13 cellular contexts compared by ENCODE assay signal in genomic region chr3:170360476-170360875, GRCh38. TPM values are rescaled to one million over a fixed set of nuclear protein-coding genes. Genes with fewer than 3 reads are reported as not detected.
DNase-seq lines count a peak whose midpoint lies in the region; ATAC-seq and TF ChIP-seq lines count a peak whose summit lies in the region.
"Had no signal": no experiment of that assay in that cellular context is flagged by ENCODE, and none has a peak within 500 bp of the region (broad histone marks: within the 10 kb centered on the region; RNA-seq: fewer than 3 reads in every experiment).

No MANE protein-coding gene starts in this region.

- H3K27me3 ChIP-seq in ascending aorta = no peaks in the 10 kb centered on the region
- H3K27me3 ChIP-seq in iPS-18a (ENCODE audit: control insufficient read depth, insufficient read depth, low read length) = no peaks in the 10 kb centered on the region

- H3K27ac ChIP-seq in ascending aorta (no peak overlapping the region), iPS-18a (ENCODE audit: low read length) (no peak overlapping the region)
- H3K27ac ChIP-seq: VCaP had no signal

- peak overlapping the region; percentile 34 for H3K4me3 Mint-ChIP-seq in T-helper 2 cell treated with Interferon-gamma antibody and Interleukin-4, amounts not matched to agents 5 μg/mL and 100 μg/mL, for 36 hours
- H3K4me3 Mint-ChIP-seq in stimulated activated naive B cell treated with anti-CD40 and anti-IgM and Interleukin-4, amounts not matched to agents 10 μg/mL and 1 μg/mL and 100 μg/mL, for 72 hours = peak overlapping the region; percentile 6 to 39

- intact Hi-C loops in ascending aorta (cut with DNase I) = no loop called here

- no peak overlapping the region for H3K27ac Mint-ChIP-seq in T-helper 2 cell treated with Interferon-gamma antibody and Interleukin-4, amounts not matched to agents 5 μg/mL and 100 μg/mL, for 36 hours
- no peak overlapping the region for H3K27ac Mint-ChIP-seq in stimulated activated naive B cell treated with anti-CD40 and anti-IgM and Interleukin-4, amounts not matched to agents 10 μg/mL and 1 μg/mL and 100 μg/mL, for 72 hours

- H3K27me3 Mint-ChIP-seq in T-helper 2 cell treated with Interferon-gamma antibody and Interleukin-4, amounts not matched to agents 5 μg/mL and 100 μg/mL, for 36 hours (ENCODE audit: low read depth) = no peaks in the 10 kb centered on the region
- H3K27me3 Mint-ChIP-seq in stimulated activated naive B cell treated with anti-CD40 and anti-IgM and Interleukin-4, amounts not matched to agents 10 μg/mL and 1 μg/mL and 100 μg/mL, for 72 hours = no peaks in the 10 kb centered on the region

- H3K9ac ChIP-seq in iPS-18a (ENCODE audit: low read length) = no peak overlapping the region

- no peak for ATAC-seq in stimulated activated naive B cell treated with anti-CD40 and anti-IgM and Interleukin-4, amounts not matched to agents 10 μg/mL and 1 μg/mL and 100 μg/mL, for 72 hours (replicated peaks)
- ATAC-seq in HG02588 (IDR thresholded peaks at IDR 0.05; ENCODE audit: unreplicated experiment) = no peak

- no peak for TF ChIP-seq CTCF in ascending aorta (IDR thresholded peaks at IDR 0.05)

- no peaks in the 10 kb centered on the region for H3K9me3 ChIP-seq in ascending aorta
- no peaks in the 10 kb centered on the region for H3K9me3 ChIP-seq in iPS-18a (ENCODE audit: control insufficient read depth, low read depth, low read length)

- peaks cover 27% of the 10 kb centered on the region for H3K4me1 Mint-ChIP-seq in T-helper 2 cell treated with Interferon-gamma antibody and Interleukin-4, amounts not matched to agents 5 μg/mL and 100 μg/mL, for 36 hours (ENCODE audit: low read depth)
- peaks cover 33 to 73% of the 10 kb centered on the region in 2 donors for H3K4me1 Mint-ChIP-seq in stimulated activated naive B cell treated with anti-CD40 and anti-IgM and Interleukin-4, amounts not matched to agents 10 μg/mL and 1 μg/mL and 100 μg/mL, for 72 hours

- peaks cover 16 to 22% of the 10 kb centered on the region in 2 donors for H3K4me1 ChIP-seq in ascending aorta
- peaks cover 22% of the 10 kb centered on the region for H3K4me1 ChIP-seq in iPS-18a (ENCODE audit: control insufficient read depth, low read depth, low read length)

- H3K9me3 Mint-ChIP-seq in T-helper 2 cell treated with Interferon-gamma antibody and Interleukin-4, amounts not matched to agents 5 μg/mL and 100 μg/mL, for 36 hours = no peaks in the 10 kb centered on the region
- peaks cover 0 to 1% of the 10 kb centered on the region in 2 donors for H3K9me3 Mint-ChIP-seq in stimulated activated naive B cell treated with anti-CD40 and anti-IgM and Interleukin-4, amounts not matched to agents 10 μg/mL and 1 μg/mL and 100 μg/mL, for 72 hours

- peak overlapping the region; percentile 23 to 91 for H3K4me3 ChIP-seq in ascending aorta
- peak overlapping the region; percentile 96 for H3K4me3 ChIP-seq in iPS-18a (ENCODE audit: low read length)

- H3K36me3 ChIP-seq in ascending aorta (peaks cover 8 to 12% of the 10 kb centered on the region in 2 donors), iPS-18a (ENCODE audit: control insufficient read depth, low read depth, low read length) (peaks cover 27% of the 10 kb centered on the region)

- DNase-seq in T-helper 2 cell treated with Interferon-gamma antibody and Interleukin-4, amounts not matched to agents 5 μg/mL and 100 μg/mL, for 36 hours (ENCODE audit: low spot score) = no peak
- DNase-seq in T-helper 2 cell (no peak), ascending aorta (ENCODE audit: low spot score in 2 of 2) (no peak), cortex of kidney (lab: John Stamatoyannopoulos, UW) (no peak), NCI-H1417 treated with DMSO at 0.1 percent for 48 hours (lab: John Stamatoyannopoulos, UW) (no peak)
- DNase-seq in stimulated activated naive B cell treated with anti-CD40 and anti-IgM and Interleukin-4, amounts not matched to agents 10 μg/mL and 1 μg/mL and 100 μg/mL, for 72 hours = no peak
- DNase-seq: activated T-cell treated with anti-CD3 and anti-CD28 coated beads, Interleukin-2, amount 50 U/mL, for 48 hours; DMS79 treated with DMSO at 0.1 percent for 48 hours; NCI-H187; stimulated activated CD8-positive, alpha-beta memory T cell treated with anti-CD3 and anti-CD28 coated beads, Interleukin-4, amount 100 ng/mL, for 48 hours had no signal

- H3K36me3 Mint-ChIP-seq in T-helper 2 cell treated with Interferon-gamma antibody and Interleukin-4, amounts not matched to agents 5 μg/mL and 100 μg/mL, for 36 hours (ENCODE audit: low read depth) = peaks cover 46% of the 10 kb centered on the region
- H3K36me3 Mint-ChIP-seq in stimulated activated naive B cell treated with anti-CD40 and anti-IgM and Interleukin-4, amounts not matched to agents 10 μg/mL and 1 μg/mL and 100 μg/mL, for 72 hours = peaks cover 28 to 52% of the 10 kb centered on the region in 2 donors

RNA-seq across cellular contexts. Expression of gene SKIL, which starts 3.0 kb away (rescaled TPM):
- 30.2 TPM for total RNA-seq in ascending aorta

RNA-seq across cellular contexts. Expression of gene CLDN11, which starts 58.2 kb away (rescaled TPM):
- total RNA-seq in ascending aorta = 7.0 TPM
